23 cellular contexts compared by ENCODE assay signal in the genomic region with DNA sequence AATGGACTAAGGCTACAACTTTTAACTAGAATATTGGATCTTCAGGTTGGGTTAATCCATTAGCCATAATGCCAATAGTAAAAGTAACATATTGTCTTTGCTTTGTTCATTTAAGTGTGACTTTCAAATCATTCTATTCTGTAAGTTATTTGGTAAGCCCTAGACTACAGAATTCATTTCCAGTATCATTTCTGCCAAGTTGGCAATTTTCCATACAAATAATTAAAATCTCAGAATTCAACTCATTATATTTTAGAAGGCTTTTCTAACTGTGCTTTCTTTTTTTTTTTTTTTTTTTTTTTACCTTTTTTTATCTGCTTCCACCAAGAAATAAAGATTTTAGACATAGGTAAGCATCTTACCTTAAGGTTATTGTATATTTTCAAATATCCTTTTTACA.
DNase-seq lines count a peak whose midpoint lies in the region; ATAC-seq, FAIRE-seq and TF ChIP-seq lines count a peak whose summit lies in the region.
"Had no signal": no experiment of that assay in that cellular context is flagged by ENCODE, and none has a peak within 500 bp of the region (broad histone marks: within the 10 kb centered on the region; RNA-seq: fewer than 3 reads in every experiment).

No MANE protein-coding gene starts in this region.

- H3K4me1 ChIP-seq in HepG2 (ENCODE audit: insufficient read depth, low read length) = no peaks in the 10 kb centered on the region
- H3K4me1 ChIP-seq in right lobe of liver = no peaks in the 10 kb centered on the region
- no peaks in the 10 kb centered on the region for H3K4me1 ChIP-seq in K562 (replicated peaks in 1 of 2; ENCODE audit: control insufficient read depth in 2 of 2, insufficient read depth in 2 of 2, low read length in 2 of 2)
- no peaks in the 10 kb centered on the region for H3K4me1 ChIP-seq in smooth muscle cell (ENCODE audit: low read depth)
- H3K4me1 ChIP-seq: HAP-1 had no signal

- no peak for DNase-seq in HepG2 (ENCODE audit: low spot score)
- DNase-seq in right lobe of liver = no peak
- no peak for DNase-seq in K562 (ENCODE audit: extremely low read depth in 1 of 4, low spot score in 3 of 4)
- no peak for DNase-seq in smooth muscle cell (lab: John Stamatoyannopoulos, UW; ENCODE audit: unreplicated experiment)
- no peak for DNase-seq in germinal center (ENCODE audit: low spot score)
- no peak for DNase-seq in cortex of kidney (lab: John Stamatoyannopoulos, UW)
- DNase-seq: ACHN; AML-193; BE2C; CD4-positive, alpha-beta T cell; CD8-positive, alpha-beta memory T cell; DMS53; DMS79 treated with DMSO at 0.1 percent for 48 hours; GF-D8; GOT3; HFFc6 had no signal

- no peaks in the 10 kb centered on the region for H3F3A ChIP-seq in smooth muscle cell (ENCODE audit: low read depth)

- H3K36me3 ChIP-seq in HepG2 (replicated peaks in 1 of 2; ENCODE audit: control insufficient read depth in 1 of 2, insufficient read depth in 2 of 2, low read length in 2 of 2) (no peaks in the 10 kb centered on the region), right lobe of liver (no peaks in the 10 kb centered on the region), K562 (ENCODE audit: control insufficient read depth, insufficient read depth, low read length) (no peaks in the 10 kb centered on the region), smooth muscle cell (ENCODE audit: low read depth) (peaks cover 38% of the 10 kb centered on the region)
- H3K36me3 ChIP-seq: BE2C, HAP-1 had no signal

- ATAC-seq in HepG2 = no peak
- no peak for ATAC-seq in right lobe of liver
- no peak for ATAC-seq in K562

- BruUV-seq in HepG2 (replicated peaks; lab: Mats Ljungman, UMichigan) (no TSS peak), K562 (replicated peaks; lab: Mats Ljungman, UMichigan) (no TSS peak)

- TF ChIP-seq CTCF in HepG2 (CRISPR knock-in tag; IDR thresholded peaks at IDR 0.05) (no peak), right lobe of liver (IDR thresholded peaks at IDR 0.05) (no peak), K562 (IDR thresholded peaks at IDR 0.05 in 2 of 3, conservative IDR thresholded peaks at IDR 0.05 in 1 of 3; ENCODE audit: insufficient read depth in 2 of 3, low read depth in 1 of 3, low read length in 3 of 3) (no peak), smooth muscle cell (IDR thresholded peaks at IDR 0.05; ENCODE audit: borderline replicate concordance, insufficient read depth, poor library complexity, severe bottlenecking) (no peak)

- CTCF ChIA-PET in HepG2 (lab: Yijun Ruan, JAX; ENCODE audit: low intra/inter-chr PET ratio, low total read pairs) (no interaction called here), K562 (lab: Yijun Ruan, JAX; ENCODE audit: low intra/inter-chr PET ratio) (no interaction called here)

- H3K9ac ChIP-seq in HepG2 (ENCODE audit: insufficient read depth, low read depth, low read length) (no peak overlapping the region), K562 (ENCODE audit: insufficient read depth in 1 of 2, low read depth in 2 of 2, low read length in 2 of 2) (no peak overlapping the region), smooth muscle cell (ENCODE audit: low read depth) (no peak overlapping the region)
- H3K9ac ChIP-seq: BLaER1 treated with 17β-estradiol and CSF1 and Interleukin-3, amounts not matched to agents 10 nM and 100 nM had no signal

- intact Hi-C loops in HepG2 (cut with micrococcal nuclease; ENCODE audit: unreplicated experiment) = no loop called here
- intact Hi-C loops in right lobe of liver (cut with DNase I) = no loop called here
- intact Hi-C loops in K562 (cut with micrococcal nuclease) = no loop called here

- H4K20me1 ChIP-seq in HepG2 (ENCODE audit: insufficient read depth, low read length) = no peaks in the 10 kb centered on the region
- no peaks in the 10 kb centered on the region for H4K20me1 ChIP-seq in K562 (replicated peaks; ENCODE audit: control insufficient read depth, insufficient read depth, low read length)
- no peaks in the 10 kb centered on the region for H4K20me1 ChIP-seq in smooth muscle cell (ENCODE audit: low read depth)
- H4K20me1 ChIP-seq: BLaER1 treated with 17β-estradiol and CSF1 and Interleukin-3, amounts not matched to agents 10 nM and 100 nM had no signal

- no peak overlapping the region for H2AFZ ChIP-seq in HepG2 (ENCODE audit: low read length)
- H2AFZ ChIP-seq in K562 (ENCODE audit: low read depth, low read length) = no peak overlapping the region
- no peak overlapping the region for H2AFZ ChIP-seq in smooth muscle cell (ENCODE audit: low read depth)

- H3K27me3 ChIP-seq in HepG2 (ENCODE audit: control insufficient read depth in 1 of 2, insufficient read depth in 2 of 2, low read length in 2 of 2) = no peaks in the 10 kb centered on the region
- no peaks in the 10 kb centered on the region for H3K27me3 ChIP-seq in right lobe of liver
- H3K27me3 ChIP-seq in K562 (ENCODE audit: control insufficient read depth in 2 of 2, insufficient read depth in 2 of 2, low read length in 2 of 2) = no peaks in the 10 kb centered on the region
- no peaks in the 10 kb centered on the region for H3K27me3 ChIP-seq in smooth muscle cell (ENCODE audit: low read depth)
- H3K27me3 ChIP-seq: BE2C; BLaER1 treated with 17β-estradiol and CSF1 and Interleukin-3, amounts not matched to agents 10 nM and 100 nM had no signal

- H3K79me2 ChIP-seq in HepG2 (ENCODE audit: insufficient read depth, low read length) = no peaks in the 10 kb centered on the region
- H3K79me2 ChIP-seq in K562 (ENCODE audit: control insufficient read depth, insufficient read depth, low read length) = no peaks in the 10 kb centered on the region
- H3K79me2 ChIP-seq in smooth muscle cell (ENCODE audit: low read depth) = no peaks in the 10 kb centered on the region

- no peaks in the 10 kb centered on the region for H3K9me1 ChIP-seq in K562 (ENCODE audit: control insufficient read depth, insufficient read depth, low read length)

- POLR2A ChIA-PET in HepG2 (lab: Yijun Ruan, JAX) (no interaction called here), K562 (lab: Yijun Ruan, JAX) (no interaction called here)

- H3K4me3 ChIP-seq in HepG2 (replicated peaks in 1 of 3; ENCODE audit: insufficient read depth in 1 of 3, low read depth in 2 of 3, low read length in 3 of 3) (no peak overlapping the region), right lobe of liver (no peak overlapping the region), K562 (no peak overlapping the region), smooth muscle cell (no peak overlapping the region)
- H3K4me3 ChIP-seq: BLaER1 treated with 17β-estradiol and CSF1 and Interleukin-3, amounts not matched to agents 10 nM and 100 nM; HAP-1 had no signal

- H3K4me2 ChIP-seq in HepG2 (ENCODE audit: low read depth, low read length) = no peak overlapping the region
- no peak overlapping the region for H3K4me2 ChIP-seq in K562 (ENCODE audit: insufficient read depth, low read length)
- no peak overlapping the region for H3K4me2 ChIP-seq in smooth muscle cell
- H3K4me2 ChIP-seq: BLaER1 treated with 17β-estradiol and CSF1 and Interleukin-3, amounts not matched to agents 10 nM and 100 nM had no signal

- in situ Hi-C loops in HepG2 (cut with HindIII; ENCODE audit: extremely low pct_ligation_motif_present, low pct_unique_long_range_greater_than_20kb) = no loop called here
- in situ Hi-C loops in K562 (cut with MboI) = no loop called here

- peaks cover 5% of the 10 kb centered on the region; the same call in 1 of the 2 replicates for H3K9me3 ChIP-seq in HepG2 (ENCODE audit: low read length)
- no peaks in the 10 kb centered on the region for H3K9me3 ChIP-seq in right lobe of liver
- H3K9me3 ChIP-seq in K562 (replicated peaks; ENCODE audit: control insufficient read depth, insufficient read depth, low read depth, low read length) = no peaks in the 10 kb centered on the region
- H3K9me3 ChIP-seq in smooth muscle cell (replicated peaks; ENCODE audit: low read depth) = peaks cover 7% of the 10 kb centered on the region
- H3K9me3 ChIP-seq: BE2C, HAP-1 had no signal

- TF ChIP-seq EP300 in HepG2 (IDR thresholded peaks at IDR 0.05; ENCODE audit: low read depth in 2 of 2, low read length in 2 of 2) (no peak), HepG2 (CRISPR knock-in tag; IDR thresholded peaks at IDR 0.05; ENCODE audit: borderline replicate concordance) (no peak), K562 (IDR thresholded peaks at IDR 0.05; ENCODE audit: low read length) (no peak)

- no peak for TF ChIP-seq RAD21 in HepG2 (CRISPR knock-in tag; IDR thresholded peaks at IDR 0.05)
- no peak for TF ChIP-seq RAD21 in K562 (CRISPR knock-in tag; conservative IDR thresholded peaks at IDR 0.05 in 1 of 2, IDR thresholded peaks at IDR 0.05 in 1 of 2)

- H3K27ac ChIP-seq in HepG2 (ENCODE audit: extremely low read length, insufficient read depth, low read length) (no peak overlapping the region), right lobe of liver (no peak overlapping the region), K562 (ENCODE audit: extremely low read depth, low read depth, low read length) (no peak overlapping the region), smooth muscle cell (ENCODE audit: low read depth) (peak overlapping the region; percentile 76)
- H3K27ac ChIP-seq: 22Rv1; BLaER1 treated with 17β-estradiol and CSF1 and Interleukin-3, amounts not matched to agents 10 nM and 100 nM had no signal

- no peak for TF ChIP-seq POLR2A in HepG2 (IDR thresholded peaks at IDR 0.05; ENCODE audit: insufficient read depth in 1 of 2, low read depth in 2 of 2, low read length in 2 of 2)
- no peak for TF ChIP-seq POLR2A in right lobe of liver (IDR thresholded peaks at IDR 0.05)
- TF ChIP-seq POLR2A in K562 (conservative IDR thresholded peaks at IDR 0.05) = no peak

- no peak for FAIRE-seq in HepG2 (lab: Jason Lieb, UNC)
- no peak for FAIRE-seq in K562 (lab: Jason Lieb, UNC)
- FAIRE-seq: A204.1, GM12891, GM18507, H54 had no signal

TF ChIP-seq in K562, 482 proteins besides CTCF, POLR2A, EP300 and RAD21:
- TF ChIP-seq ZNF316 (IDR thresholded peaks at IDR 0.05) = peak; percentile 80
- TF ChIP-seq C11orf30 (IDR thresholded peaks at IDR 0.05; ENCODE audit: low read depth) = peak; percentile 54; the same call in 1 of the 2 replicates
- TF ChIP-seq CBFA2T2 (conservative IDR thresholded peaks at IDR 0.05) = no peak
- TF ChIP-seq MAFG (tag; conservative IDR thresholded peaks at IDR 0.05) = peak; percentile 45; the same call in 1 of the 2 replicates
- TF ChIP-seq ZC3H8 (IDR thresholded peaks at IDR 0.05) = no peak
- TF ChIP-seq MAFK (IDR thresholded peaks at IDR 0.05; ENCODE audit: low read length) = peak; percentile 38; the same call in 1 of the 2 replicates
- TF ChIP-seq SOX6 (IDR thresholded peaks at IDR 0.05) = no peak
- no peak for TF ChIP-seq NELFE (IDR thresholded peaks at IDR 0.05; ENCODE audit: insufficient read depth, insufficient read length)
- no peak for TF ChIP-seq POLR2AphosphoS2 (IDR thresholded peaks at IDR 0.05; ENCODE audit: low read length)
- TF ChIP-seq MAFF (IDR thresholded peaks at IDR 0.05; ENCODE audit: low read length) = peak; percentile 60; the same call in 1 of the 2 replicates
- TF ChIP-seq NFYB (IDR thresholded peaks at IDR 0.05; ENCODE audit: extremely low read depth, insufficient read length) = no peak
- TF ChIP-seq ZZZ3 (IDR thresholded peaks at IDR 0.05) = no peak
- TF ChIP-seq ASH1L (IDR thresholded peaks at IDR 0.05; ENCODE audit: borderline replicate concordance, low read depth, partially characterized antibody) = no peak
- no peak for TF ChIP-seq ZBTB8A (IDR thresholded peaks at IDR 0.05; ENCODE audit: partially characterized antibody)

Comparison
In these comparisons a context has a peak if more than half of its experiments do, and no peak if none do; other contexts are left out.
1. Of the 241 proteins assayed by ChIP-seq in both HepG2 and K562: peak only in HepG2: none; only in K562: MAFG; in both: MAFF and MAFK; in neither: 238.